ENCODE assay signal across 13 cellular contexts in the genomic region with DNA sequence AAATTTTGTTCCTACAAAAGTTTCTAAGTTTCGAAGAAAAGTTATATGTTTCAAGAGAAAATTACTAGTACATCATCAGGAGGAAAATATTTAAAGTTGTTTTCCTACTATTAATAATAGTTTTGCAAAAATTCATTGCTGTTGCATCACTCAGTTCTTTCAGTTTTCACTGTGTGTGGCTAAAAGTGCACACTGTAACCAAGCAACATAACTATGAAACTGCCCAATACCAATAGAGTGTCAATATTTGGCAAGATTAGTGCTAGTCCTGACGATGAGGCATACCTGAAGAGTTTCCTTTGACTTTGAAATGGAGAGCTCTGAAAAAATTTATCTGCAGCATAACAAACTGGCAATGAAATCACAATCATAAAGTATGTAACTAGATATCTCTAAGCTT.
DNase-seq lines count a peak whose midpoint lies in the region; ATAC-seq, FAIRE-seq and TF ChIP-seq lines count a peak whose summit lies in the region.
"Had no signal": no experiment of that assay in that cellular context is flagged by ENCODE, and none has a peak within 500 bp of the region (broad histone marks: within the 10 kb centered on the region; RNA-seq: fewer than 3 reads in every experiment).

No MANE protein-coding gene starts in this region.

- peak; percentile 84 for ATAC-seq in GM18868 (IDR thresholded peaks at IDR 0.05; ENCODE audit: unreplicated experiment)
- peak; percentile 82 for ATAC-seq in GM21423 (IDR thresholded peaks at IDR 0.05; ENCODE audit: unreplicated experiment)
- ATAC-seq in HG03135 (IDR thresholded peaks at IDR 0.05; ENCODE audit: unreplicated experiment): peak; percentile 86
- ATAC-seq in GM21381 (IDR thresholded peaks at IDR 0.05; ENCODE audit: unreplicated experiment): no peak
- ATAC-seq: Panc1, psoas muscle had no signal

- FAIRE-seq in GM12892 (lab: Jason Lieb, UNC): no peak

- no peak for TF ChIP-seq POLR2A in GM12892 (IDR thresholded peaks at IDR 0.05; ENCODE audit: low read depth, low read length)

- DNase-seq in fibroblast of gingiva (ENCODE audit: low read depth) (peak; percentile 49), 8988T (no peak), GM12892 (ENCODE audit: insufficient read length) (no peak), DMS153 (lab: John Stamatoyannopoulos, UW) (no peak)
- DNase-seq: effector memory CD4-positive, alpha-beta T cell; Karpas-422; mesendoderm; psoas muscle had no signal
